In the genomic region with DNA sequence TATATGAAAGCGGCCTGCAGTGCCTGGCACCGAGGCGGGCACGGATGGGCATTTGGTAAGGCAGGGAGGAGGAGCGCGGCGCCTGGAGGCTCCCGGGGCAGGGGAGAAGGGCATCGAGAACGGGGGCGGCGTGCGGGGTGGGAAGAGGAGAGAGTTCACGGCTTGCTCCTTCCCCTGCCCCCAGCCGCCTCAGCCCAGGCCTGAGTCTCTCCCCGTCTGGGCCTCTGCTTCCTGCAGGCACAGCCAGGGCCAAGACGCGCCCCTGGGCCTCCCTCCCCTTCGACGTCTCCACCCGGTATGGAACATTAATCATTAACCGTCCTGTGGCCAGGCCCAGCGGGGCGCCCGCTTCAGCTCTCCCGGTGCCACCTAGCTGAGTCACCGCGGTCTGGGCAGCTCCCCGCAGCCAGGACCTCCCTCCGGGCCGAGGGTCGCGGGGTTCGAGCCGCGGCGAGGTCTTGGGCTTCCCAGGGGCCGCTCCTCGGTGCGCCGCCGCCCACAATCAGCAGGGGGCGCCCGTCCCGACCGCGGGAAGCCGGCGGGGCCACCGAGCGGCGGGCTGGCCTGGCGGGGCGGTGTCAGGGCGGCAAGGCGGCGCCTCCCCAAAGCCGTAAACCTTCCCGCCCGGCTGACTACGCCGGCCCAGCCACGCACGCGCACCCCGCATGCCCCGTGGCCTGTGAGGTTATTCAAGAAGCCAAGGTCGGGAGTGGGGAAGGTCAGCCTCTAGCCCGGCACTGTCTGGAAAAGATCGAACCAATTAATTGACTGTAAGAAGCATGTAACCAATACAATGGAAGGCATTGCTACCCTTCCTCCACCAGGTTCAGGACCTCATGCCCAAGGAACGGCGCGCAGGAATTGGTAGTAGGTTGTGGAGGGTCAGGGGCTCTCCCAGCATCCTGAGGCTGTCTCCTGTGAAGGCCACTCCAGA, we compare ENCODE assay signal across 9 cellular contexts. TPM values are rescaled to one million over a fixed set of nuclear protein-coding genes. Genes with fewer than 3 reads are reported as not detected.
DNase-seq lines count a peak whose midpoint lies in the region; ATAC-seq, FAIRE-seq and TF ChIP-seq lines count a peak whose summit lies in the region.
"Had no signal": no experiment of that assay in that cellular context is flagged by ENCODE, and none has a peak within 500 bp of the region (broad histone marks: within the 10 kb centered on the region; RNA-seq: fewer than 3 reads in every experiment).

No MANE protein-coding gene starts in this region.

- TF ChIP-seq CTCF in BJ (IDR thresholded peaks at IDR 0.05; ENCODE audit: insufficient read depth, low read depth, low read length), result peak; percentile 48

- peak overlapping the region; percentile 38 for H3K4me3 Mint-ChIP-seq in activated CD4-positive, alpha-beta memory T cell treated with anti-CD3 and anti-CD28 coated beads, Interleukin-2, amount 10 ng/mL, durations not matched to agents 7 days and 5 days

- H3K4me3 ChIP-seq in BJ (ENCODE audit: low read depth, low read length), result peak overlapping the region; percentile 25

- FAIRE-seq in GM19239 (lab: Jason Lieb, UNC), result peak; percentile 66

- H3K36me3 ChIP-seq in BJ (ENCODE audit: control insufficient read depth, insufficient read depth, low read length), result no peaks in the 10 kb centered on the region

- peaks cover 6% of the 10 kb centered on the region for H3K27me3 Mint-ChIP-seq in activated CD4-positive, alpha-beta memory T cell treated with anti-CD3 and anti-CD28 coated beads, Interleukin-2, amount 10 ng/mL, durations not matched to agents 7 days and 5 days

- DNase-seq in BJ (ENCODE audit: low read depth), result peak; percentile 4
- DNase-seq in GM19239 (ENCODE audit: insufficient read length, low spot score), result peak; percentile 72
- DNase-seq in NCI-H69 (lab: John Stamatoyannopoulos, UW), result peak; percentile 94
- DNase-seq in activated CD4-positive, alpha-beta memory T cell treated with anti-CD3 and anti-CD28 coated beads, Interleukin-2, amount 10 ng/mL, durations not matched to agents 7 days and 5 days, result peak; percentile 83
- peak; percentile 59 for DNase-seq in effector CD8-positive, alpha-beta T cell (lab: John Stamatoyannopoulos, UW)
- peak; percentile 93 for DNase-seq in mesenteric fat pad (ENCODE audit: low spot score)
- DNase-seq in stimulated activated CD8-positive, alpha-beta memory T cell treated with anti-CD3 and anti-CD28 coated beads, Interleukin-15, amount 100 ng/mL, for 1 hour (ENCODE audit: low read depth), result peak; percentile 42

- no peaks in the 10 kb centered on the region for H3K9me3 Mint-ChIP-seq in activated CD4-positive, alpha-beta memory T cell treated with anti-CD3 and anti-CD28 coated beads, Interleukin-2, amount 10 ng/mL, durations not matched to agents 7 days and 5 days

- no peaks in the 10 kb centered on the region for H3K36me3 Mint-ChIP-seq in activated CD4-positive, alpha-beta memory T cell treated with anti-CD3 and anti-CD28 coated beads, Interleukin-2, amount 10 ng/mL, durations not matched to agents 7 days and 5 days (ENCODE audit: low read depth)

- ATAC-seq in HG03432 (IDR thresholded peaks at IDR 0.05; ENCODE audit: unreplicated experiment), result peak; percentile 61

- CTCF ChIA-PET in BJ (lab: Yijun Ruan, JAX), result interaction anchor here (0.5 to 6.9 kb wide), 33 partner anchors 9 to 197 kb away, joined by 3 to 113 read pairs (median 5); partner anchors contain the start of gene SLC30A1
- CTCF ChIA-PET in activated CD4-positive, alpha-beta memory T cell treated with anti-CD3 and anti-CD28 coated beads, Interleukin-2, amount 10 ng/mL, durations not matched to agents 7 days and 5 days (lab: Charles Lee), result interaction anchor here (0.7 to 5.0 kb wide), 29 partner anchors 9 to 286 kb away, joined by 3 to 55 read pairs (median 5); partner anchors contain the start of genes NEK2, SLC30A1 and TRAF5

- no peak overlapping the region for H3K27ac Mint-ChIP-seq in activated CD4-positive, alpha-beta memory T cell treated with anti-CD3 and anti-CD28 coated beads, Interleukin-2, amount 10 ng/mL, durations not matched to agents 7 days and 5 days

- peaks cover 1% of the 10 kb centered on the region for H3K27me3 ChIP-seq in BJ (ENCODE audit: control insufficient read depth, insufficient read depth, low read length)

- H3K4me1 Mint-ChIP-seq in activated CD4-positive, alpha-beta memory T cell treated with anti-CD3 and anti-CD28 coated beads, Interleukin-2, amount 10 ng/mL, durations not matched to agents 7 days and 5 days, result peaks cover 42% of the 10 kb centered on the region

- POLR2A ChIA-PET in BJ (lab: Charles Lee), result no interaction called here
- POLR2A ChIA-PET in activated CD4-positive, alpha-beta memory T cell treated with anti-CD3 and anti-CD28 coated beads, Interleukin-2, amount 10 ng/mL, durations not matched to agents 7 days and 5 days (lab: Charles Lee), result interaction anchor here (1.3 to 1.5 kb wide), 4 partner anchors 24 to 257 kb away, joined by 3 to 5 read pairs (median 4); partner anchors contain the start of genes RD3 and SLC30A1

RNA-seq across cellular contexts. Expression of gene RD3, which starts 23.4 kb away (rescaled TPM):
- not detected in 2 replicates for polyA plus RNA-seq in BJ (2011; rRNA removed)
- polyA minus RNA-seq in BJ (2011; rRNA and poly(A)+ RNA removed), result not detected in 2 replicates
- total RNA-seq in activated CD4-positive, alpha-beta memory T cell treated with anti-CD3 and anti-CD28 coated beads, Interleukin-2, amount 10 ng/mL, durations not matched to agents 7 days and 5 days, result not detected
- total RNA-seq in mesenteric fat pad, result 0.19 TPM
- total RNA-seq: dermis microvascular lymphatic vessel endothelial cell had no signal

Comparison
In these comparisons a context has a peak if more than half of its experiments do, and no peak if none do; other contexts are left out.
1. Peak in every context shown above with its lines: DNase-seq, ATAC-seq and H3K4me3 ChIP-seq.
2. DNase-seq: peak in every context shown above with its lines; median percentile 94 in NCI-H69; 93 in mesenteric fat pad; 83 in activated CD4-positive, alpha-beta memory T cell treated with anti-CD3 and anti-CD28 coated beads, Interleukin-2, amount 10 ng/mL, durations not matched to agents 7 days and 5 days; 72 in GM19239; 59 in effector CD8-positive, alpha-beta T cell; 42 in stimulated activated CD8-positive, alpha-beta memory T cell treated with anti-CD3 and anti-CD28 coated beads, Interleukin-15, amount 100 ng/mL, for 1 hour; 4 in BJ.